2 cellular contexts compared by ENCODE assay signal in the genomic region with DNA sequence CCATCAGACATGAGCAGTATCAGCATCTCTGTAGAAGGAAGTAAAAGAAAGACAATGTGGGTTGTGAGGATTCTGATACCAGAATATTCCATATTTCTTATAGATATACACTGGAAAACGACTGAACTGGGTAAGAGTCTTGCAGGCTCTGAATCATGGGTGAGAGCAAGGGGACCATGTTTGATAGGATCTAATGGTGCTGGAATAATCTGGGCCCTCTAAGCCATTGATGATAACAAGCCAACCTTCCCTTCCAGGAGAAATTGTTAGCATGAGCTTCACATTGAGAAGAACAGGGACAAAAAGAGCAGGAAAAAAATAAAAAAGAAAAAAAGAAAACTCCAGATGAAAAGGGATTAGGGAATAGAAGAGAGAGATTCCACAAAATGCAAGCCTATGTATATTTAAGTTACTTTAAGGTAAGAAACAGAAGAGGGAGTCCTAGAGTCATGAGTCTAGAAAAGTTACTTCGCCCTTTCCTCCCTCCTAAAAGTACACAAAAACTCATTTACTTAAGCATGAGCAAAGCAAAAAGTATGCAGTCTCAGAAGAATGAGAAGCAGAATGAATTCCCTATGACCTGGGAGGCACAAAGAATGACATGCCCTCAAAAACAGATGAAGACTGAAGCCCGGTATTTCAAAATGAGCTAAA.
TF ChIP-seq lines count a peak whose summit lies in the region.

No MANE protein-coding gene starts in this region.

TF ChIP-seq in A549, 52 proteins besides CTCF, POLR2A, EP300 and RAD21 (continued from another document):
- TF ChIP-seq GATA3 (IDR thresholded peaks at IDR 0.05; ENCODE audit: borderline replicate concordance) (peak; percentile 49; the same call in 1 of the 2 replicates), MYC (IDR thresholded peaks at IDR 0.05; ENCODE audit: borderline replicate concordance, low read length) (no peak), NR3C1 (IDR thresholded peaks at IDR 0.05) (no peak), POLR2AphosphoS2 (conservative IDR thresholded peaks at IDR 0.05; ENCODE audit: low read length) (no peak), CEBPB (IDR thresholded peaks at IDR 0.05) (0 out of 4 replicates have a peak, but pooled peaks of 1 of the 2 experiments have one; percentile 3), ESRRA (IDR thresholded peaks at IDR 0.05; ENCODE audit: borderline replicate concordance, low read length) (no peak), FOSB (CRISPR knock-in tag; IDR thresholded peaks at IDR 0.05) (no peak), RARB (CRISPR knock-in tag; IDR thresholded peaks at IDR 0.05) (no peak), EHMT2 (IDR thresholded peaks at IDR 0.05; ENCODE audit: low read depth) (no peak), BCL3 (IDR thresholded peaks at IDR 0.05) (0 out of 3 replicates have a peak, but pooled peaks have one; percentile 40), MAFK (IDR thresholded peaks at IDR 0.05; ENCODE audit: partially characterized antibody) (peak; percentile 47), ZC3H11A (IDR thresholded peaks at IDR 0.05) (no peak), JUNB (IDR thresholded peaks at IDR 0.05) (peak; percentile 62; the same call in 1 of the 2 replicates), TFCP2L1 (CRISPR knock-in tag; IDR thresholded peaks at IDR 0.05) (no peak), CBX2 (IDR thresholded peaks at IDR 0.05; ENCODE audit: borderline replicate concordance, low read depth) (no peak), USF2 (IDR thresholded peaks at IDR 0.05) (no peak)

TF ChIP-seq in HCT116, 20 proteins besides CTCF, POLR2A, EP300 and RAD21 (continued from another document):
- TF ChIP-seq ZBTB33 (IDR thresholded peaks at IDR 0.05; ENCODE audit: extremely low read depth, insufficient replicate concordance, low read length) (no peak), YY1 (IDR thresholded peaks at IDR 0.05; ENCODE audit: extremely low read depth, insufficient replicate concordance, low read depth, low read length) (no peak), ELF1 (IDR thresholded peaks at IDR 0.05; ENCODE audit: borderline replicate concordance, low read depth) (no peak), EGR1 (IDR thresholded peaks at IDR 0.05; ENCODE audit: low read depth) (no peak), SIN3A (IDR thresholded peaks at IDR 0.05; ENCODE audit: low read depth) (no peak), JUND (IDR thresholded peaks at IDR 0.05) (no peak)
